ENCODE assay signal across 8 cellular contexts in genomic region chr3:190017575-190018288, GRCh38.
DNase-seq lines count a peak whose midpoint lies in the region; FAIRE-seq and TF ChIP-seq lines count a peak whose summit lies in the region.

No MANE protein-coding gene starts in this region.

- TF ChIP-seq CTCF in choroid plexus epithelial cell (conservative IDR thresholded peaks at IDR 0.05; ENCODE audit: low read depth, low read length), result peak; percentile 60

- DNase-seq in GDM1 (lab: John Stamatoyannopoulos, UW) (peak; percentile 18), MV-4-11 (lab: John Stamatoyannopoulos, UW) (peak; percentile 45), choroid plexus epithelial cell (ENCODE audit: low read depth) (peak; percentile 87), non-pigmented ciliary epithelial cell (ENCODE audit: low read depth) (peak; percentile 63), NCI-H2196 treated with DMSO at 0.1 percent for 48 hours (lab: John Stamatoyannopoulos, UW; ENCODE audit: unreplicated experiment) (no peak), GM19239 (ENCODE audit: insufficient read length, low spot score) (no peak), NCI-H1092 treated with DMSO at 0.1 percent for 48 hours (lab: John Stamatoyannopoulos, UW) (no peak)
- no peak for DNase-seq in activated T-cell treated with anti-CD3 and anti-CD28 coated beads, Interleukin-2, amount 50 U/mL, for 48 hours

- no peak overlapping the region for H3K4me3 ChIP-seq in choroid plexus epithelial cell (ENCODE audit: low read depth, low read length)

- FAIRE-seq in GM19239 (lab: Jason Lieb, UNC), result no peak

Comparison
In these comparisons a context has a peak if more than half of its experiments do, and no peak if none do; other contexts are left out.
1. DNase-seq: peak in GDM1 (single experiment), MV-4-11 (single experiment), choroid plexus epithelial cell (single experiment) and non-pigmented ciliary epithelial cell (single experiment); none in activated T-cell treated with anti-CD3 and anti-CD28 coated beads, Interleukin-2, amount 50 U/mL, for 48 hours (0 of 2), NCI-H2196 treated with DMSO at 0.1 percent for 48 hours (single experiment), GM19239 (single experiment) and NCI-H1092 treated with DMSO at 0.1 percent for 48 hours (single experiment).